Comparison of ENCODE assay signal across 27 cellular contexts in genomic region chr20:4183361-4183760, GRCh38. TPM values are rescaled to one million over a fixed set of nuclear protein-coding genes. Genes with fewer than 3 reads are reported as not detected.
"Had no signal": no experiment of that assay in that cellular context is flagged by ENCODE, and none has a peak within 500 bp of the region (broad histone marks: within the 10 kb centered on the region; RNA-seq: fewer than 3 reads in every experiment).

No MANE protein-coding gene starts in this region.

- H3K9me3 ChIP-seq: colonic mucosa, pancreas, prostate gland, thoracic aorta, upper lobe of left lung, uterus had no signal

- H3K27ac ChIP-seq: colonic mucosa, epithelial cell of prostate, gastroesophageal sphincter, heart right ventricle, pancreas, prostate gland, right atrium auricular region, skin epidermis, thoracic aorta, tibial nerve, upper lobe of left lung, uterus had no signal

- H3K27me3 ChIP-seq: colonic mucosa, gastroesophageal sphincter, heart right ventricle, pancreas, right atrium auricular region, tibial nerve, upper lobe of left lung, uterus had no signal

- H3K36me3 ChIP-seq: colonic mucosa, uterus had no signal

- FAIRE-seq: islet of Langerhans, pancreas had no signal

- H3K4me3 ChIP-seq: colonic mucosa, gastroesophageal sphincter, heart right ventricle, pancreas, prostate gland, right atrium auricular region, skin epidermis, thoracic aorta, tibial nerve, upper lobe of left lung, uterus had no signal

- DNase-seq: central memory CD4-positive, alpha-beta T cell; colonic mucosa; effector CD8-positive, alpha-beta T cell; endodermal cell; foreskin fibroblast; glutamatergic neuron; heart right ventricle; hippocampal formation; left ventricle myocardium superior; mesenchymal stem cell; midbrain; naive thymus-derived CD4-positive, alpha-beta T cell; occipital lobe; pancreas; stimulated activated CD4-positive, alpha-beta T cell treated with anti-CD3 and anti-CD28 coated beads, Interleukin-15, amount 100 ng/mL, for 24 hours; stimulated activated CD4-positive, alpha-beta T cell treated with anti-CD3 and anti-CD28 coated beads, Interleukin-2, amount 100 ng/mL, for 48 hours; stimulated activated naive B cell treated with anti-CD40 and anti-IgM and Interleukin-4, amounts not matched to agents 10 μg/mL and 1 μg/mL and 100 μg/mL, for 72 hours; upper lobe of left lung; uterus had no signal

- ATAC-seq: gastroesophageal sphincter; heart right ventricle; left ventricle myocardium superior; naive thymus-derived CD4-positive, alpha-beta T cell; pancreas; stimulated activated naive B cell treated with anti-CD40 and anti-IgM and Interleukin-4, amounts not matched to agents 10 μg/mL and 1 μg/mL and 100 μg/mL, for 72 hours had no signal

- H3K4me1 ChIP-seq: colonic mucosa, gastroesophageal sphincter, heart right ventricle, pancreas, prostate gland, right atrium auricular region, tibial nerve, upper lobe of left lung, uterus had no signal

RNA-seq across cellular contexts. Expression of gene SMOX, which starts 34.7 kb away (rescaled TPM):
- polyA plus RNA-seq: naive thymus-derived CD4-positive, alpha-beta T cell had no signal
